In the genomic region with DNA sequence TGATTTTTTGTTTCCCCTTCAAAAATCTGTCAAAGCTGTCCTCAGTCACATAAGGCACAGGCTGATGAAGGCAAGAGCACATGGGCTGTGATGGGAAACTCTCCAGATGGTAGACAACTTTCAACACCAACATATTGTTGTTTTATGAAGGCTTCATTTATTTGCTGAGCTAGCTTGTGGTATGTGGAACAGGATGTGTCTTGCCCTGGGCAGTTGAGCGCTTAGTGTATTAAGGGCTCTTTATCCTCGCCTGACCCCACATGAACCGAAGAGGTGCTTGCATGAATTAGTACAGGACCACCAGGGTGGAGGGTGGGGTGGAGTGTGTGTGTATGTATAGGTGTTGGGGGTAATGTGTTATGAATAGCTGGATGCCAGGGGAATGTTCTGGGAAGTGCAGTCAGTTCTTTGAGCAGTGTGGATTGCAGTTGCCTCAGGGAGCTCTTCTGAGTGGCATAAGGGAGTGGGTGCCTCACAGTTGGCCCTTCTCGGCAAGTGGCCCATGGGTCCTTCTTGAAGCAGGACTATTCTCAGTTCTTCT, we compare ENCODE assay signal across 8 cellular contexts.
DNase-seq lines count a peak whose midpoint lies in the region; ATAC-seq, FAIRE-seq and TF ChIP-seq lines count a peak whose summit lies in the region.

No MANE protein-coding gene starts in this region.

- no peaks in the 10 kb centered on the region for H3K27me3 Mint-ChIP-seq in activated CD8-positive, alpha-beta T cell treated with anti-CD3 and anti-CD28 coated beads for 36 hours
- H3K27me3 Mint-ChIP-seq in activated CD8-positive, alpha-beta T cell treated with anti-CD3 and anti-CD28 coated beads, Interleukin-2, amount 10 ng/mL, durations not matched to agents 7 days and 5 days (ENCODE audit: low read depth) = no peaks in the 10 kb centered on the region
- H3K27me3 Mint-ChIP-seq in nephron progenitor cell (ENCODE audit: low read depth, poor library complexity) = peaks cover 9% of the 10 kb centered on the region

- no peaks in the 10 kb centered on the region for H3K79me2 ChIP-seq in keratinocyte (ENCODE audit: control insufficient read depth, insufficient read depth, low read length)

- no peak for ATAC-seq in activated CD8-positive, alpha-beta T cell treated with anti-CD3 and anti-CD28 coated beads for 36 hours
- no peak for ATAC-seq in activated CD8-positive, alpha-beta T cell treated with anti-CD3 and anti-CD28 coated beads, Interleukin-2, amount 10 ng/mL, durations not matched to agents 7 days and 5 days

- in situ Hi-C loops in astrocyte of the cerebellum (cut with HindIII; ENCODE audit: low sequenced_read_pairs) = loop anchor here (25.0 kb wide), 1 partner anchor 148 kb away; no protein-coding TSS in a partner anchor

- H3K27ac ChIP-seq in keratinocyte (ENCODE audit: control insufficient read depth, insufficient read depth, low read length) (peak overlapping the region; percentile 91), vagina (peak overlapping the region; percentile 14)

- peak overlapping the region; percentile 68 for H3K9ac ChIP-seq in keratinocyte (ENCODE audit: control insufficient read depth, extremely low read depth, insufficient read depth, low read length)

- peak overlapping the region; percentile 42 for H3K27ac Mint-ChIP-seq in activated CD8-positive, alpha-beta T cell treated with anti-CD3 and anti-CD28 coated beads for 36 hours
- H3K27ac Mint-ChIP-seq in activated CD8-positive, alpha-beta T cell treated with anti-CD3 and anti-CD28 coated beads, Interleukin-2, amount 10 ng/mL, durations not matched to agents 7 days and 5 days = no peak overlapping the region
- no peak overlapping the region for H3K27ac Mint-ChIP-seq in nephron progenitor cell

- TF ChIP-seq POLR2A in vagina (IDR thresholded peaks at IDR 0.05) = no peak

- H2AFZ ChIP-seq in keratinocyte (ENCODE audit: control insufficient read depth, low read length) = peak overlapping the region; percentile 32

- H3K4me2 ChIP-seq in keratinocyte (ENCODE audit: control insufficient read depth, extremely low read depth, insufficient read depth, low read depth, low read length) = peak overlapping the region; percentile 88

- CTCF ChIA-PET in activated CD8-positive, alpha-beta T cell treated with anti-CD3 and anti-CD28 coated beads for 36 hours (lab: Charles Lee) = interaction anchor here (1.0 to 2.2 kb wide), 14 partner anchors 11 to 151 kb away, joined by 3 to 33 read pairs (median 5); no protein-coding TSS in a partner anchor
- CTCF ChIA-PET in activated CD8-positive, alpha-beta T cell treated with anti-CD3 and anti-CD28 coated beads, Interleukin-2, amount 10 ng/mL, durations not matched to agents 7 days and 5 days (lab: Charles Lee) = interaction anchor here (0.9 to 4.1 kb wide), 16 partner anchors 10 to 613 kb away, joined by 3 to 35 read pairs (median 4); no protein-coding TSS in a partner anchor

- TF ChIP-seq CTCF in activated CD8-positive, alpha-beta T cell treated with anti-CD3 and anti-CD28 coated beads for 36 hours (IDR thresholded peaks at IDR 0.05) = no peak
- TF ChIP-seq CTCF in astrocyte of the cerebellum (IDR thresholded peaks at IDR 0.05; ENCODE audit: low read depth, low read length, missing control alignments) (no peak), keratinocyte (optimal IDR thresholded peaks at IDR 0.05 in 1 of 3, IDR thresholded peaks at IDR 0.05 in 1 of 3, conservative IDR thresholded peaks at IDR 0.05 in 1 of 3; ENCODE audit: extremely low read depth in 1 of 3, insufficient read depth in 2 of 3, low read length in 3 of 3) (peak in 1 of 3 experiments; percentile 8), vagina (IDR thresholded peaks at IDR 0.05) (no peak), nephron progenitor cell (IDR thresholded peaks at IDR 0.05) (no peak)

- FAIRE-seq in keratinocyte (lab: Jason Lieb, UNC) = peak; percentile 95

- intact Hi-C loops in activated CD8-positive, alpha-beta T cell treated with anti-CD3 and anti-CD28 coated beads for 36 hours (cut with micrococcal nuclease) = no loop called here
- intact Hi-C loops in vagina (cut with DNase I) = no loop called here

- no peaks in the 10 kb centered on the region for H3K9me3 Mint-ChIP-seq in activated CD8-positive, alpha-beta T cell treated with anti-CD3 and anti-CD28 coated beads for 36 hours
- no peaks in the 10 kb centered on the region for H3K9me3 Mint-ChIP-seq in activated CD8-positive, alpha-beta T cell treated with anti-CD3 and anti-CD28 coated beads, Interleukin-2, amount 10 ng/mL, durations not matched to agents 7 days and 5 days (ENCODE audit: insufficient read depth)
- no peaks in the 10 kb centered on the region for H3K9me3 Mint-ChIP-seq in nephron progenitor cell

- dilution Hi-C loops in keratinocyte (cut with MboI; ENCODE audit: extremely low pct_ligation_motif_present, low sequenced_read_pairs) = no loop called here

- peaks cover 15% of the 10 kb centered on the region for H3K4me1 Mint-ChIP-seq in activated CD8-positive, alpha-beta T cell treated with anti-CD3 and anti-CD28 coated beads for 36 hours (ENCODE audit: low read depth)
- no peaks in the 10 kb centered on the region for H3K4me1 Mint-ChIP-seq in activated CD8-positive, alpha-beta T cell treated with anti-CD3 and anti-CD28 coated beads, Interleukin-2, amount 10 ng/mL, durations not matched to agents 7 days and 5 days (ENCODE audit: low read depth)
- H3K4me1 Mint-ChIP-seq in nephron progenitor cell = peaks cover 44% of the 10 kb centered on the region

- no peak overlapping the region for H3K4me3 Mint-ChIP-seq in activated CD8-positive, alpha-beta T cell treated with anti-CD3 and anti-CD28 coated beads for 36 hours
- no peak overlapping the region for H3K4me3 Mint-ChIP-seq in activated CD8-positive, alpha-beta T cell treated with anti-CD3 and anti-CD28 coated beads, Interleukin-2, amount 10 ng/mL, durations not matched to agents 7 days and 5 days
- H3K4me3 Mint-ChIP-seq in nephron progenitor cell = no peak overlapping the region

- H3K4me3 ChIP-seq in astrocyte of the cerebellum (ENCODE audit: low read depth, low read length) (no peak overlapping the region), keratinocyte (ENCODE audit: control insufficient read depth in 2 of 3, extremely low read depth in 1 of 3, insufficient read depth in 2 of 3, low read depth in 1 of 3, low read length in 3 of 3) (peak overlapping the region in 2 of 3 experiments; percentile 50 to 52), vagina (no peak overlapping the region)

- peaks cover 13% of the 10 kb centered on the region for H3K36me3 Mint-ChIP-seq in activated CD8-positive, alpha-beta T cell treated with anti-CD3 and anti-CD28 coated beads for 36 hours (ENCODE audit: low read depth)
- no peaks in the 10 kb centered on the region for H3K36me3 Mint-ChIP-seq in activated CD8-positive, alpha-beta T cell treated with anti-CD3 and anti-CD28 coated beads, Interleukin-2, amount 10 ng/mL, durations not matched to agents 7 days and 5 days (ENCODE audit: low read depth)
- no peaks in the 10 kb centered on the region for H3K36me3 Mint-ChIP-seq in nephron progenitor cell (ENCODE audit: low read depth)

- H3K9me1 ChIP-seq in keratinocyte (ENCODE audit: control insufficient read depth, extremely low read depth, insufficient read depth, low read length) = no peaks in the 10 kb centered on the region

- H3K9me3 ChIP-seq in keratinocyte (ENCODE audit: control insufficient read depth, low read depth, low read length) (no peaks in the 10 kb centered on the region), vagina (no peaks in the 10 kb centered on the region)

- H3K36me3 ChIP-seq in keratinocyte (ENCODE audit: control insufficient read depth in 2 of 2, extremely low read depth in 1 of 2, insufficient read depth in 2 of 2, low read length in 2 of 2) (no peaks in the 10 kb centered on the region), vagina (no peaks in the 10 kb centered on the region)

- H4K20me1 ChIP-seq in keratinocyte (ENCODE audit: control insufficient read depth, extremely low read depth, insufficient read depth, low read length) = no peaks in the 10 kb centered on the region

- H3K27me3 ChIP-seq in keratinocyte (ENCODE audit: control insufficient read depth, extremely low read depth, insufficient read depth, low read length) = no peaks in the 10 kb centered on the region
- no peaks in the 10 kb centered on the region for H3K27me3 ChIP-seq in vagina

- no peak for DNase-seq in activated CD8-positive, alpha-beta T cell treated with anti-CD3 and anti-CD28 coated beads for 36 hours
- DNase-seq in activated CD8-positive, alpha-beta T cell treated with anti-CD3 and anti-CD28 coated beads, Interleukin-2, amount 10 ng/mL, durations not matched to agents 7 days and 5 days = no peak
- peak; percentile 4 for DNase-seq in astrocyte of the cerebellum (ENCODE audit: low read depth)
- no peak for DNase-seq in keratinocyte (ENCODE audit: low read depth, low spot score)
- no peak for DNase-seq in vagina (ENCODE audit: extremely low spot score in 2 of 2)
- DNase-seq in NCI-H774 (lab: John Stamatoyannopoulos, UW) = no peak
- DNase-seq in inferior parietal cortex (ENCODE audit: extremely low spot score) = no peak
- no peak for DNase-seq in nephron progenitor cell

- peaks cover 26% of the 10 kb centered on the region for H3K4me1 ChIP-seq in keratinocyte (ENCODE audit: control insufficient read depth, extremely low read depth, insufficient read depth, low read length)
- H3K4me1 ChIP-seq in vagina = no peaks in the 10 kb centered on the region

- POLR2A ChIA-PET in activated CD8-positive, alpha-beta T cell treated with anti-CD3 and anti-CD28 coated beads for 36 hours (lab: Charles Lee) = interaction anchor here (0.7 kb wide), 1 partner anchor 164 kb away, joined by 3 read pairs; no protein-coding TSS in a partner anchor
- POLR2A ChIA-PET in activated CD8-positive, alpha-beta T cell treated with anti-CD3 and anti-CD28 coated beads, Interleukin-2, amount 10 ng/mL, durations not matched to agents 7 days and 5 days (lab: Charles Lee) = no interaction called here

Comparison
In these comparisons a context has a peak if more than half of its experiments do, and no peak if none do; other contexts are left out.
1. H3K4me3 ChIP-seq: peak in keratinocyte (2 of 3); none in astrocyte of the cerebellum (single experiment) and vagina (0 of 2).